ENCODE assay signal across 1 cellular context in the genomic region with DNA sequence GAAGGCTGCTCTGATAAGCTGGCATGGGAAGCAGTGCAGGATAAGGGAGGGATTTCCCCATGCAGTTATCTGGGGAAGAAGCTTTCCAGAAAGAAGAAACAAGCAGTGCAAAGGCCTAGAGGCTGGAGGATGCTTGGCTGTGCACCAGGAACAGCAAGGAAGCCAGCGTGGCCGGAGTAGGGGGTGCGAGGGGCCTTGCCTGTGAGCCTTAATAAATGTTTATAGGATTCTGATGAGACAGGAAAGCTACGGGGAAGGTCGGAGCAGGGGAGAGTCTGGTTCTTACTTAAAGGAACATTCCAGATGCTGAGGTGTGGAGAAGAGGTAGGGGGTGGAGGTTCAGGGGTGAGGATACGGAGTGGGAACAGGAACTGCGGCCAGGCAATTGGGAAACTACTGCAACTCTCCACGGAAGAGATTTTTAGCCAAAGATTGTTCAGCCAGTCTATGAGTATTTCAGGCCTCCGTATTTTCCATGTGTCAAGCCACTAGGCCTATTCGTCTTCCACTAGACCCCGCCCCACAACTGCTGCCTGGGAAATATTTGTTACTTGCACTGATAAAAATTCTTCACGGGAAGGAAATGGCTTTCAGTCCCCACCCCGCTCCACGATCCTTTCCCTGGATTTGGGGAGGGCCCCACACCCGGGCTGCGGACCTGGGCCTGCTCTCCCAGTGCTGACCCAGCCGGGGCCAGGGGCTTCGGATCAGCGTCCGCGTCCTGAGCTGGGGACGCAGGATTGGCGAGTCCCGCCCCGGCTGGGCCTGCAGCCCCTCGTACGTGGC.
TF ChIP-seq lines count a peak whose summit lies in the region.

No MANE protein-coding gene starts in this region.

TF ChIP-seq in HEK293, 187 proteins besides CTCF, POLR2A, EP300 and RAD21 (continued from another document):
- no peak for TF ChIP-seq ZNF560 (tag by site-specific recombination; IDR thresholded peaks at IDR 0.05; ENCODE audit: borderline replicate concordance)
- TF ChIP-seq ZXDB (tag by site-specific recombination; IDR thresholded peaks at IDR 0.05), result 0 out of 2 replicates have a peak, but pooled peaks have one; percentile 40
- 0 out of 2 replicates have a peak, but pooled peaks have one; percentile 34 for TF ChIP-seq ZNF600 (tag by site-specific recombination; IDR thresholded peaks at IDR 0.05)
- no peak for TF ChIP-seq ZNF416 (tag by site-specific recombination; IDR thresholded peaks at IDR 0.05)
- TF ChIP-seq ZNF341 (tag by site-specific recombination; IDR thresholded peaks at IDR 0.05; ENCODE audit: low read depth), result peak; percentile 51
- peak; percentile 58; the same call in 1 of the 2 replicates for TF ChIP-seq ZBTB17 (tag by site-specific recombination; IDR thresholded peaks at IDR 0.05)
- TF ChIP-seq, protein P1, sequence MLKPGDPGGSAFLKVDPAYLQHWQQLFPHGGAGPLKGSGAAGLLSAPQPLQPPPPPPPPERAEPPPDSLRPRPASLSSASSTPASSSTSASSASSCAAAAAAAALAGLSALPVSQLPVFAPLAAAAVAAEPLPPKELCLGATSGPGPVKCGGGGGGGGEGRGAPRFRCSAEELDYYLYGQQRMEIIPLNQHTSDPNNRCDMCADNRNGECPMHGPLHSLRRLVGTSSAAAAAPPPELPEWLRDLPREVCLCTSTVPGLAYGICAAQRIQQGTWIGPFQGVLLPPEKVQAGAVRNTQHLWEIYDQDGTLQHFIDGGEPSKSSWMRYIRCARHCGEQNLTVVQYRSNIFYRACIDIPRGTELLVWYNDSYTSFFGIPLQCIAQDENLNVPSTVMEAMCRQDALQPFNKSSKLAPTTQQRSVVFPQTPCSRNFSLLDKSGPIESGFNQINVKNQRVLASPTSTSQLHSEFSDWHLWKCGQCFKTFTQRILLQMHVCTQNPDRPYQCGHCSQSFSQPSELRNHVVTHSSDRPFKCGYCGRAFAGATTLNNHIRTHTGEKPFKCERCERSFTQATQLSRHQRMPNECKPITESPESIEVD (tag by site-specific recombination; IDR thresholded peaks at IDR 0.05), result no peak
- TF ChIP-seq SALL2 (tag by site-specific recombination; IDR thresholded peaks at IDR 0.05; ENCODE audit: borderline replicate concordance), result no peak
- no peak for TF ChIP-seq ZNF645 (tag by site-specific recombination; IDR thresholded peaks at IDR 0.05)
- peak; percentile 31; the same call in 1 of the 2 replicates for TF ChIP-seq ZBTB48 (tag by site-specific recombination; IDR thresholded peaks at IDR 0.05)
- TF ChIP-seq, protein P2, sequence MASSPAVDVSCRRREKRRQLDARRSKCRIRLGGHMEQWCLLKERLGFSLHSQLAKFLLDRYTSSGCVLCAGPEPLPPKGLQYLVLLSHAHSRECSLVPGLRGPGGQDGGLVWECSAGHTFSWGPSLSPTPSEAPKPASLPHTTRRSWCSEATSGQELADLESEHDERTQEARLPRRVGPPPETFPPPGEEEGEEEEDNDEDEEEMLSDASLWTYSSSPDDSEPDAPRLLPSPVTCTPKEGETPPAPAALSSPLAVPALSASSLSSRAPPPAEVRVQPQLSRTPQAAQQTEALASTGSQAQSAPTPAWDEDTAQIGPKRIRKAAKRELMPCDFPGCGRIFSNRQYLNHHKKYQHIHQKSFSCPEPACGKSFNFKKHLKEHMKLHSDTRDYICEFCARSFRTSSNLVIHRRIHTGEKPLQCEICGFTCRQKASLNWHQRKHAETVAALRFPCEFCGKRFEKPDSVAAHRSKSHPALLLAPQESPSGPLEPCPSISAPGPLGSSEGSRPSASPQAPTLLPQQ (tag by site-specific recombination; IDR thresholded peaks at IDR 0.05), result peak; percentile 59
- TF ChIP-seq KLF10 (tag by site-specific recombination; IDR thresholded peaks at IDR 0.05), result no peak
- TF ChIP-seq, protein P3, sequence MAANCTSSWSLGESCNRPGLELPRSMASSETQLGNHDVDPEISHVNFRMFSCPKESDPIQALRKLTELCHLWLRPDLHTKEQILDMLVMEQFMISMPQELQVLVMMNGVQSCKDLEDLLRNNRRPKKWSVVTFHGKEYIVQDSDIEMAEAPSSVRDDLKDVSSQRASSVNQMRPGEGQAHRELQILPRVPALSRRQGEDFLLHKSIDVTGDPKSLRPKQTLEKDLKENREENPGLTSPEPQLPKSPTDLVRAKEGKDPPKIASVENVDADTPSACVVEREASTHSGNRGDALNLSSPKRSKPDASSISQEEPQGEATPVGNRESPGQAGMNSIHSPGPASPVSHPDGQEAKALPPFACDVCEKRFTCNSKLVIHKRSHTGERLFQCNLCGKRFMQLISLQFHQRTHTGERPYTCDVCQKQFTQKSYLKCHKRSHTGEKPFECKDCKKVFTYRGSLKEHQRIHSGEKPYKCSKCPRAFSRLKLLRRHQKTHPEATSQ (tag by site-specific recombination; IDR thresholded peaks at IDR 0.05), result 0 out of 2 replicates have a peak, but pooled peaks have one; percentile 27
- no peak for TF ChIP-seq GLI4 (tag by site-specific recombination; IDR thresholded peaks at IDR 0.05)
- no peak for TF ChIP-seq ZBTB10 (tag by site-specific recombination; IDR thresholded peaks at IDR 0.05)
- TF ChIP-seq ZNF335 (tag by site-specific recombination; conservative IDR thresholded peaks at IDR 0.05), result peak; percentile 48; the same call in 1 of the 2 replicates
- no peak for TF ChIP-seq ZNF830 (tag by site-specific recombination; IDR thresholded peaks at IDR 0.05; ENCODE audit: low read depth)
- TF ChIP-seq SP7 (tag by site-specific recombination; IDR thresholded peaks at IDR 0.05), result 0 out of 2 replicates have a peak, but pooled peaks have one; percentile 24
- peak; percentile 41; the same call in 1 of the 2 replicates for TF ChIP-seq SP2 (tag by site-specific recombination; IDR thresholded peaks at IDR 0.05)
- TF ChIP-seq, protein P4, sequence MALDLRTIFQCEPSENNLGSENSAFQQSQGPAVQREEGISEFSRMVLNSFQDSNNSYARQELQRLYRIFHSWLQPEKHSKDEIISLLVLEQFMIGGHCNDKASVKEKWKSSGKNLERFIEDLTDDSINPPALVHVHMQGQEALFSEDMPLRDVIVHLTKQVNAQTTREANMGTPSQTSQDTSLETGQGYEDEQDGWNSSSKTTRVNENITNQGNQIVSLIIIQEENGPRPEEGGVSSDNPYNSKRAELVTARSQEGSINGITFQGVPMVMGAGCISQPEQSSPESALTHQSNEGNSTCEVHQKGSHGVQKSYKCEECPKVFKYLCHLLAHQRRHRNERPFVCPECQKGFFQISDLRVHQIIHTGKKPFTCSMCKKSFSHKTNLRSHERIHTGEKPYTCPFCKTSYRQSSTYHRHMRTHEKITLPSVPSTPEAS (tag by site-specific recombination; IDR thresholded peaks at IDR 0.05), result no peak
- TF ChIP-seq TCF7L2 (IDR thresholded peaks at IDR 0.05; ENCODE audit: borderline replicate concordance, low read depth, low read length), result no peak
